21 cellular contexts compared by ENCODE assay signal in genomic region chr5:170860415-170860814, GRCh38. TPM values are rescaled to one million over a fixed set of nuclear protein-coding genes. Genes with fewer than 3 reads are reported as not detected.
DNase-seq lines count a peak whose midpoint lies in the region; ATAC-seq and TF ChIP-seq lines count a peak whose summit lies in the region.
"Had no signal": no experiment of that assay in that cellular context is flagged by ENCODE, and none has a peak within 500 bp of the region (broad histone marks: within the 10 kb centered on the region; RNA-seq: fewer than 3 reads in every experiment).

No MANE protein-coding gene starts in this region.

- DNase-seq in Caco-2 (no peak), osteoblast (ENCODE audit: insufficient read length, low spot score, missing footprints) (peak; percentile 57), activated gamma-delta T cell (lab: John Stamatoyannopoulos, UW) (no peak)
- no peak for DNase-seq in naive thymus-derived CD4-positive, alpha-beta T cell
- DNase-seq: AML-193; C1 segment of cervical spinal cord; CD8-positive, alpha-beta T cell; IMR-90; MV-4-11; NCI-H1105 treated with DMSO at 0.1 percent for 48 hours; NCI-H1694; NCI-H2081; NCI-H2171; NCI-H345; NCI-H524; SJCRH30 had no signal

- peaks cover 4% of the 10 kb centered on the region for H4K20me1 ChIP-seq in osteoblast (ENCODE audit: insufficient read depth, low read length)

- TF ChIP-seq CTCF in Caco-2 (IDR thresholded peaks at IDR 0.05; ENCODE audit: insufficient read depth in 1 of 2, low read depth in 1 of 2, low read length in 1 of 2, severe bottlenecking in 1 of 2, unreplicated experiment in 1 of 2) (no peak), brain (conservative IDR thresholded peaks at IDR 0.05) (no peak), osteoblast (IDR thresholded peaks at IDR 0.05; ENCODE audit: extremely low read depth, low read depth, low read length) (no peak)

- peak overlapping the region; percentile 61 for H3K4me3 Mint-ChIP-seq in Caco-2 (ENCODE audit: unreplicated experiment)
- H3K4me3 Mint-ChIP-seq in brain = peak overlapping the region; percentile 83 to 93 (median 89)
- peak overlapping the region in 6 of 10 donors; percentile 4 to 56 (median 38) for H3K4me3 Mint-ChIP-seq in naive thymus-derived CD4-positive, alpha-beta T cell
- H3K4me3 Mint-ChIP-seq: CD8-positive, alpha-beta T cell had no signal

- peaks cover 31% of the 10 kb centered on the region for H3K9me3 Mint-ChIP-seq in Caco-2 (ENCODE audit: unreplicated experiment)
- H3K9me3 Mint-ChIP-seq in brain = peaks cover 24 to 28% (median 25%) of the 10 kb centered on the region in 5 experiments
- H3K9me3 Mint-ChIP-seq in naive thymus-derived CD4-positive, alpha-beta T cell = peaks cover 12 to 62% (median 29%) of the 10 kb centered on the region in 11 donors

- intact Hi-C loops in Caco-2 (cut with micrococcal nuclease; ENCODE audit: unreplicated experiment) = no loop called here
- intact Hi-C loops in naive thymus-derived CD4-positive, alpha-beta T cell (cut with micrococcal nuclease) = no loop called here

- H3K4me1 ChIP-seq in Caco-2 (peaks cover 23% of the 10 kb centered on the region), osteoblast (ENCODE audit: insufficient read depth, low read length) (peaks cover 11% of the 10 kb centered on the region)
- no peaks in the 10 kb centered on the region for H3K4me1 ChIP-seq in naive thymus-derived CD4-positive, alpha-beta T cell (ENCODE audit: control insufficient read depth in 2 of 2, insufficient read depth in 2 of 2, low read length in 2 of 2)
- H3K4me1 ChIP-seq: HAP-1, SJCRH30 had no signal

- CTCF ChIA-PET in Caco-2 (lab: Charles Lee) = no interaction called here
- CTCF ChIA-PET in naive thymus-derived CD4-positive, alpha-beta T cell (lab: Charles Lee) = no interaction called here

- H3K4me1 Mint-ChIP-seq in Caco-2 (ENCODE audit: low read depth, unreplicated experiment) (peaks cover 19% of the 10 kb centered on the region), brain (peaks cover 19% of the 10 kb centered on the region)
- H3K4me1 Mint-ChIP-seq in naive thymus-derived CD4-positive, alpha-beta T cell = peaks cover 2 to 17% (median 10%) of the 10 kb centered on the region in 7 donors

- H3K27me3 ChIP-seq in Caco-2 (replicated peaks; ENCODE audit: control insufficient read depth, insufficient read depth, low read length) (no peaks in the 10 kb centered on the region), osteoblast (ENCODE audit: insufficient read depth, low read length) (no peaks in the 10 kb centered on the region)
- H3K27me3 ChIP-seq in naive thymus-derived CD4-positive, alpha-beta T cell (ENCODE audit: control insufficient read depth in 2 of 2, insufficient read depth in 2 of 2, low read length in 2 of 2) = peaks cover 0 to 5% of the 10 kb centered on the region in 2 donors
- H3K27me3 ChIP-seq: SJCRH30 had no signal

- H3K79me2 ChIP-seq in osteoblast (ENCODE audit: insufficient read depth, low read length) = peaks cover 19% of the 10 kb centered on the region

- peak overlapping the region; percentile 61 for H3K27ac Mint-ChIP-seq in Caco-2 (ENCODE audit: unreplicated experiment)
- peak overlapping the region in 2 of 5 experiments; percentile 48 to 92 for H3K27ac Mint-ChIP-seq in brain
- H3K27ac Mint-ChIP-seq in naive thymus-derived CD4-positive, alpha-beta T cell = no peak overlapping the region
- H3K27ac Mint-ChIP-seq: CD8-positive, alpha-beta T cell had no signal

- no TSS peak for BruUV-seq in Caco-2 (replicated peaks; lab: Mats Ljungman, UMichigan)

- H3K27me3 Mint-ChIP-seq in Caco-2 (ENCODE audit: insufficient read depth, unreplicated experiment) = no peaks in the 10 kb centered on the region
- peaks cover 21% of the 10 kb centered on the region for H3K27me3 Mint-ChIP-seq in brain
- H3K27me3 Mint-ChIP-seq in naive thymus-derived CD4-positive, alpha-beta T cell = peaks cover 30 to 65% (median 50%) of the 10 kb centered on the region in 5 donors

- H3K27ac ChIP-seq in naive thymus-derived CD4-positive, alpha-beta T cell (ENCODE audit: low read depth, low read length) = no peak overlapping the region
- no peak overlapping the region for H3K27ac ChIP-seq in osteoblast (ENCODE audit: low read depth, low read length)
- H3K27ac ChIP-seq: SJCRH30 had no signal

- POLR2A ChIA-PET in Caco-2 (lab: Charles Lee) = no interaction called here
- POLR2A ChIA-PET in naive thymus-derived CD4-positive, alpha-beta T cell (lab: Charles Lee) = no interaction called here

- H3K36me3 ChIP-seq in Caco-2 (ENCODE audit: control insufficient read depth, insufficient read depth, low read length) (no peaks in the 10 kb centered on the region), osteoblast (ENCODE audit: insufficient read depth, low read length) (no peaks in the 10 kb centered on the region)
- H3K36me3 ChIP-seq in naive thymus-derived CD4-positive, alpha-beta T cell (ENCODE audit: control insufficient read depth in 2 of 3, insufficient read depth in 3 of 3, low read length in 3 of 3) = no peaks in the 10 kb centered on the region
- H3K36me3 ChIP-seq: HAP-1, SJCRH30 had no signal

- H3K4me3 ChIP-seq in Caco-2 (ENCODE audit: low read depth, low read length) (no peak overlapping the region), osteoblast (ENCODE audit: insufficient read depth, low read length) (no peak overlapping the region)
- no peak overlapping the region for H3K4me3 ChIP-seq in naive thymus-derived CD4-positive, alpha-beta T cell (ENCODE audit: low read length)
- H3K4me3 ChIP-seq: HAP-1, SJCRH30 had no signal

- H2AFZ ChIP-seq in osteoblast (ENCODE audit: low read length) = no peak overlapping the region

- no peak for ATAC-seq in naive thymus-derived CD4-positive, alpha-beta T cell
- ATAC-seq in HG02870 (IDR thresholded peaks at IDR 0.05; ENCODE audit: unreplicated experiment) (no peak), HG03045 (IDR thresholded peaks at IDR 0.05; ENCODE audit: unreplicated experiment) (no peak)
- ATAC-seq: CD8-positive, alpha-beta T cell had no signal

- H3K4me2 ChIP-seq in osteoblast (ENCODE audit: insufficient read depth, low read length) = no peak overlapping the region

- peaks cover 14% of the 10 kb centered on the region for H3K36me3 Mint-ChIP-seq in Caco-2 (ENCODE audit: insufficient read depth, unreplicated experiment)
- H3K36me3 Mint-ChIP-seq in brain = peaks cover 9% of the 10 kb centered on the region
- peaks cover 15 to 32% (median 28%) of the 10 kb centered on the region in 5 donors for H3K36me3 Mint-ChIP-seq in naive thymus-derived CD4-positive, alpha-beta T cell
- H3K36me3 Mint-ChIP-seq: CD8-positive, alpha-beta T cell had no signal

- H3K9me3 ChIP-seq in Caco-2 = peaks cover 12% of the 10 kb centered on the region
- H3K9me3 ChIP-seq in naive thymus-derived CD4-positive, alpha-beta T cell (ENCODE audit: control insufficient read depth in 2 of 3, low read length in 3 of 3) = peaks cover 0 to 22% (median 0%) of the 10 kb centered on the region in 3 experiments
- H3K9me3 ChIP-seq in osteoblast (ENCODE audit: low read depth, low read length) = peaks cover 6% of the 10 kb centered on the region
- H3K9me3 ChIP-seq: HAP-1 had no signal

RNA-seq across cellular contexts. Expression of gene RANBP17, which starts 1.4 kb away (rescaled TPM):
- total RNA-seq in Caco-2 (2022) (28.2 and 31.8 TPM in 2 replicates), osteoblast (4.0 and 5.0 TPM in 2 replicates)
- 2.2 TPM for polyA plus RNA-seq in brain (ENCODE audit: insufficient read depth, low read depth, low replicate concordance)
- 1 to 10 TPM in 1 of 5 experiments, not detected in 4; 3.0 TPM for total RNA-seq in naive thymus-derived CD4-positive, alpha-beta T cell
- not detected for polyA plus RNA-seq in naive thymus-derived CD4-positive, alpha-beta T cell
- total RNA-seq: A172; CD8-positive, alpha-beta T cell had no signal

Comparison
In these comparisons a context has a peak if more than half of its experiments do, and no peak if none do; other contexts are left out.
1. H3K4me3 Mint-ChIP-seq: peak in every context shown above with its lines; median percentile 89 in brain; 61 in Caco-2; 38 in naive thymus-derived CD4-positive, alpha-beta T cell.